Comparison of ENCODE assay signal across 22 cellular contexts in genomic region chr14:53881921-53882320, GRCh38.
"Had no signal": no experiment of that assay in that cellular context is flagged by ENCODE, and none has a peak within 500 bp of the region (broad histone marks: within the 10 kb centered on the region; RNA-seq: fewer than 3 reads in every experiment).

No MANE protein-coding gene starts in this region.

- H3K9me3 ChIP-seq: esophagus muscularis mucosa, psoas muscle, stomach, testis had no signal

- H3K4me3 ChIP-seq: esophagus muscularis mucosa, lung, psoas muscle, stomach, testis had no signal

- H3K36me3 Mint-ChIP-seq: activated naive CD4-positive, alpha-beta T cell treated with anti-CD3 and anti-CD28 coated beads, Interleukin-2, amount 10 ng/mL, durations not matched to agents 7 days and 5 days; stimulated activated effector memory CD8-positive, alpha-beta T cell treated with anti-CD3 and anti-CD28 coated beads, Interleukin-12 subunit alpha, Interleukin-12 subunit beta, amount 100 ng/mL, for 72 hours; type B pancreatic cell had no signal

- ATAC-seq: activated CD8-positive, alpha-beta T cell treated with anti-CD3 and anti-CD28 coated beads for 36 hours; activated T-helper 17 cell treated with anti-CD3 and anti-CD28 coated beads, Interleukin-2, amount 50 U/mL, for 72 hours; psoas muscle; right cardiac atrium; stimulated activated effector memory CD8-positive, alpha-beta T cell treated with anti-CD3 and anti-CD28 coated beads, Interleukin-12 subunit alpha, Interleukin-12 subunit beta, amount 100 ng/mL, for 72 hours had no signal

- H3K36me3 ChIP-seq: esophagus muscularis mucosa, stomach had no signal

- H3K27ac ChIP-seq: esophagus muscularis mucosa, psoas muscle, stomach, testis had no signal

- H3K4me1 Mint-ChIP-seq: activated CD4-positive, alpha-beta T cell treated with anti-CD3 and anti-CD28 coated beads, Interleukin-2, amount 10 ng/mL, durations not matched to agents 24 days and 14 days; activated naive CD4-positive, alpha-beta T cell treated with anti-CD3 and anti-CD28 coated beads, Interleukin-2, amount 10 ng/mL, durations not matched to agents 7 days and 5 days; activated T-helper 17 cell treated with anti-CD3 and anti-CD28 coated beads, Interleukin-2, amount 50 U/mL, for 72 hours; stimulated activated effector memory CD8-positive, alpha-beta T cell treated with anti-CD3 and anti-CD28 coated beads, Interleukin-12 subunit alpha, Interleukin-12 subunit beta, amount 100 ng/mL, for 72 hours had no signal

- DNase-seq: activated CD4-positive, alpha-beta T cell treated with anti-CD3 and anti-CD28 coated beads, Interleukin-2, amount 10 ng/mL, durations not matched to agents 24 days and 14 days; activated CD4-positive, CD25-positive, alpha-beta regulatory T cell; activated CD8-positive, alpha-beta T cell treated with anti-CD3 and anti-CD28 coated beads for 36 hours; activated naive CD4-positive, alpha-beta T cell treated with anti-CD3 and anti-CD28 coated beads, Interleukin-2, amount 10 ng/mL, durations not matched to agents 7 days and 5 days; activated T-cell treated with anti-CD3 and anti-CD28 coated beads, Interleukin-2, amount 50 U/mL, for 1 hour; aorta; cortex of kidney; hippocampal formation; left colon; psoas muscle; right cardiac atrium; stimulated activated CD4-positive, alpha-beta T cell treated with anti-CD3 and anti-CD28 coated beads, Interleukin-4, amount 100 ng/mL, for 24 hours; stomach; T1000; testis had no signal

- H3K9me3 Mint-ChIP-seq: activated CD4-positive, alpha-beta T cell treated with anti-CD3 and anti-CD28 coated beads, Interleukin-2, amount 10 ng/mL, durations not matched to agents 24 days and 14 days; activated naive CD4-positive, alpha-beta T cell treated with anti-CD3 and anti-CD28 coated beads, Interleukin-2, amount 10 ng/mL, durations not matched to agents 7 days and 5 days; neural crest cell; stimulated activated effector memory CD8-positive, alpha-beta T cell treated with anti-CD3 and anti-CD28 coated beads, Interleukin-12 subunit alpha, Interleukin-12 subunit beta, amount 100 ng/mL, for 72 hours had no signal

- FAIRE-seq: islet of Langerhans had no signal

- H3K27me3 ChIP-seq: esophagus muscularis mucosa, stomach, testis had no signal

- H3K27me3 Mint-ChIP-seq: activated CD4-positive, alpha-beta T cell treated with anti-CD3 and anti-CD28 coated beads, Interleukin-2, amount 10 ng/mL, durations not matched to agents 24 days and 14 days; activated CD8-positive, alpha-beta T cell treated with anti-CD3 and anti-CD28 coated beads for 36 hours; activated naive CD4-positive, alpha-beta T cell treated with anti-CD3 and anti-CD28 coated beads, Interleukin-2, amount 10 ng/mL, durations not matched to agents 7 days and 5 days; type B pancreatic cell had no signal

- H3K27ac Mint-ChIP-seq: activated CD4-positive, alpha-beta T cell treated with anti-CD3 and anti-CD28 coated beads, Interleukin-2, amount 10 ng/mL, durations not matched to agents 24 days and 14 days; activated CD8-positive, alpha-beta T cell treated with anti-CD3 and anti-CD28 coated beads for 36 hours; activated naive CD4-positive, alpha-beta T cell treated with anti-CD3 and anti-CD28 coated beads, Interleukin-2, amount 10 ng/mL, durations not matched to agents 7 days and 5 days; activated T-helper 17 cell treated with anti-CD3 and anti-CD28 coated beads, Interleukin-2, amount 50 U/mL, for 72 hours; stimulated activated effector memory CD8-positive, alpha-beta T cell treated with anti-CD3 and anti-CD28 coated beads, Interleukin-12 subunit alpha, Interleukin-12 subunit beta, amount 100 ng/mL, for 72 hours; type B pancreatic cell had no signal

- H3K4me1 ChIP-seq: psoas muscle, testis had no signal

- H3K4me3 Mint-ChIP-seq: activated CD4-positive, alpha-beta T cell treated with anti-CD3 and anti-CD28 coated beads, Interleukin-2, amount 10 ng/mL, durations not matched to agents 24 days and 14 days; activated CD8-positive, alpha-beta T cell treated with anti-CD3 and anti-CD28 coated beads for 36 hours; activated naive CD4-positive, alpha-beta T cell treated with anti-CD3 and anti-CD28 coated beads, Interleukin-2, amount 10 ng/mL, durations not matched to agents 7 days and 5 days; activated T-helper 17 cell treated with anti-CD3 and anti-CD28 coated beads, Interleukin-2, amount 50 U/mL, for 72 hours; neural crest cell; stimulated activated effector memory CD8-positive, alpha-beta T cell treated with anti-CD3 and anti-CD28 coated beads, Interleukin-12 subunit alpha, Interleukin-12 subunit beta, amount 100 ng/mL, for 72 hours had no signal
